1 cellular context compared by ENCODE assay signal in genomic region chr1:193769609-193770008, GRCh38.
TF ChIP-seq lines count a peak whose summit lies in the region.

No MANE protein-coding gene starts in this region.

TF ChIP-seq in K562, 482 proteins besides CTCF, POLR2A, EP300 and RAD21 (continued from another document):
- TF ChIP-seq, protein P1, sequence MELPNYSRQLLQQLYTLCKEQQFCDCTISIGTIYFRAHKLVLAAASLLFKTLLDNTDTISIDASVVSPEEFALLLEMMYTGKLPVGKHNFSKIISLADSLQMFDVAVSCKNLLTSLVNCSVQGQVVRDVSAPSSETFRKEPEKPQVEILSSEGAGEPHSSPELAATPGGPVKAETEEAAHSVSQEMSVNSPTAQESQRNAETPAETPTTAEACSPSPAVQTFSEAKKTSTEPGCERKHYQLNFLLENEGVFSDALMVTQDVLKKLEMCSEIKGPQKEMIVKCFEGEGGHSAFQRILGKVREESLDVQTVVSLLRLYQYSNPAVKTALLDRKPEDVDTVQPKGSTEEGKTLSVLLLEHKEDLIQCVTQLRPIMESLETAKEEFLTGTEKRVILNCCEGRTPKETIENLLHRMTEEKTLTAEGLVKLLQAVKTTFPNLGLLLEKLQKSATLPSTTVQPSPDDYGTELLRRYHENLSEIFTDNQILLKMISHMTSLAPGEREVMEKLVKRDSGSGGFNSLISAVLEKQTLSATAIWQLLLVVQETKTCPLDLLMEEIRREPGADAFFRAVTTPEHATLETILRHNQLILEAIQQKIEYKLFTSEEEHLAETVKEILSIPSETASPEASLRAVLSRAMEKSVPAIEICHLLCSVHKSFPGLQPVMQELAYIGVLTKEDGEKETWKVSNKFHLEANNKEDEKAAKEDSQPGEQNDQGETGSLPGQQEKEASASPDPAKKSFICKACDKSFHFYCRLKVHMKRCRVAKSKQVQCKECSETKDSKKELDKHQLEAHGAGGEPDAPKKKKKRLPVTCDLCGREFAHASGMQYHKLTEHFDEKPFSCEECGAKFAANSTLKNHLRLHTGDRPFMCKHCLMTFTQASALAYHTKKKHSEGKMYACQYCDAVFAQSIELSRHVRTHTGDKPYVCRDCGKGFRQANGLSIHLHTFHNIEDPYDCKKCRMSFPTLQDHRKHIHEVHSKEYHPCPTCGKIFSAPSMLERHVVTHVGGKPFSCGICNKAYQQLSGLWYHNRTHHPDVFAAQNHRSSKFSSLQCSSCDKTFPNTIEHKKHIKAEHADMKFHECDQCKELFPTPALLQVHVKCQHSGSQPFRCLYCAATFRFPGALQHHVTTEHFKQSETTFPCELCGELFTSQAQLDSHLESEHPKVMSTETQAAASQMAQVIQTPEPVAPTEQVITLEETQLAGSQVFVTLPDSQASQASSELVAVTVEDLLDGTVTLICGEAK (IDR thresholded peaks at IDR 0.05) = no peak
- TF ChIP-seq, protein P1 (CRISPR knock-in tag; IDR thresholded peaks at IDR 0.05) = no peak
- TF ChIP-seq MAFK (IDR thresholded peaks at IDR 0.05; ENCODE audit: low read length) = peak; percentile 33
- TF ChIP-seq ZBED1 (IDR thresholded peaks at IDR 0.05) = no peak
- TF ChIP-seq TCF7 (IDR thresholded peaks at IDR 0.05; ENCODE audit: borderline replicate concordance) = no peak
